In the genomic region with DNA sequence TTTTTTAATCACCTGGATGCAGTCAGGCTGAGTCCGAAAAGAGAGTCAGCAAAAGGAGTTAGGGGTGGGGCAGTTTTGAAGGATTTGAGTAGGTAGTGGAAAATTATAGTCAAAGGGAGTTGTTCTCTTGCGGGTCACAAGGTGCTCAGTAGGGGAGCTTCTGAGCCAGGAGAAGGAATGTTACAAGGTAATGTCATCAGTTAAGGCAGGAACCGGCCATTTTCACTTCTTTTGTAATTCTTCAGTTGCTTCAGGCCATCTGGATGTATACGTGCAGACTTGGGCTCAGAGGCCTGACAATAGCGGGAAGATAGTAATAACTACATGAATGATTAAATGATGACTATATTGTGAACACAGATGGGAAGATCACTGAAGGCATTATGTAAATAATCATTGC, we compare ENCODE assay signal across 1 cellular context.
TF ChIP-seq lines count a peak whose summit lies in the region.

No MANE protein-coding gene starts in this region.

TF ChIP-seq in HepG2, 621 proteins besides CTCF, POLR2A, EP300 and RAD21:
- TF ChIP-seq HOXA7 (CRISPR knock-in tag; IDR thresholded peaks at IDR 0.05) = no peak
- no peak for TF ChIP-seq ZNF34 (CRISPR knock-in tag; IDR thresholded peaks at IDR 0.05; ENCODE audit: borderline replicate concordance)
- 0 out of 2 replicates have a peak, but pooled peaks have one; percentile 16 for TF ChIP-seq RBFOX2 (IDR thresholded peaks at IDR 0.05; ENCODE audit: low read depth, low read length)
